Comparison of ENCODE assay signal across 20 cellular contexts in the genomic region with DNA sequence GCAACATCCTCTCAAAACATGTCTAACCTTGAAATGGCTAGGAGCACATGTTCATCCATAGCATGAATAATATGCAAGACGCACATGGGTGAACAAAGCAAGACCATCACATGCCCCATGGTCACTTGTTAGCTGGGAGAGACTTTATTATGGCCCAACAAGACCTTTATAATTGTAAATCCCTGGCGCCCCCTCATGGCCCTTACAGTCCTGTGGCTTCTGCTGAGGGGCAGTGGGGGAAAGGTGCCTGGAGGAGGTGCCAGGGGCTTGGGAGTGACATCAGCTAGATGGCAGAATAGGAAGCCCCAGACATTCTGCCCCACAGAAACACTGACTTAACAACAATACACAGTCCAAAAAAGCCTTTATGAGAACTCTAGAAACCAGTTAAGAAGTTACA. TPM values are rescaled to one million over a fixed set of nuclear protein-coding genes. Genes with fewer than 3 reads are reported as not detected.
DNase-seq lines count a peak whose midpoint lies in the region; ATAC-seq and TF ChIP-seq lines count a peak whose summit lies in the region.
"Had no signal": no experiment of that assay in that cellular context is flagged by ENCODE, and none has a peak within 500 bp of the region (broad histone marks: within the 10 kb centered on the region; RNA-seq: fewer than 3 reads in every experiment).

No MANE protein-coding gene starts in this region.

- intact Hi-C loops in left colon (cut with DNase I, micrococcal nuclease), result no loop called here

- DNase-seq in AG09309 (ENCODE audit: low read depth), result no peak
- peak; percentile 64 for DNase-seq in COR-L47 (lab: John Stamatoyannopoulos, UW)
- peak; percentile 8 for DNase-seq in SK-MEL-5 (ENCODE audit: low read depth, low spot score)
- no peak for DNase-seq in left colon
- no peak for DNase-seq in stimulated activated naive CD4-positive, alpha-beta T cell (lab: John Stamatoyannopoulos, UW)
- DNase-seq: activated naive CD4-positive, alpha-beta T cell treated with anti-CD3 and anti-CD28 coated beads, Interleukin-2, amount 50 U/mL, for 16 hours; GOT3; heart right ventricle; lower lobe of right lung; NCI-H146; sigmoid colon; stimulated activated CD4-positive, alpha-beta T cell treated with anti-CD3 and anti-CD28 coated beads, Interleukin-4, amount 100 ng/mL, for 4 hours; uterus; WERI-Rb-1 had no signal

- peak; percentile 15 for TF ChIP-seq CTCF in AG09309 (IDR thresholded peaks at IDR 0.05; ENCODE audit: control insufficient read depth, insufficient read depth, low read depth, low read length, missing control alignments)

- in situ Hi-C loops in SK-MEL-5 (cut with HindIII; ENCODE audit: low pct_unique_long_range_greater_than_20kb, low sequenced_read_pairs), result no loop called here

- H3K4me3 ChIP-seq in AG09309 (ENCODE audit: control insufficient read depth, low read depth, low read length), result no peak overlapping the region
- 0 out of 2 replicates have a peak overlapping the region, but pooled peaks have one; percentile 12 for H3K4me3 ChIP-seq in iPS-18c (ENCODE audit: insufficient read depth, low read depth, low read length)
- H3K4me3 ChIP-seq: cardiac muscle cell, heart right ventricle, lower lobe of right lung, sigmoid colon, uterus had no signal

- ATAC-seq in left colon (no peak), GM19463 (IDR thresholded peaks at IDR 0.05; ENCODE audit: unreplicated experiment) (no peak)
- ATAC-seq: lower lobe of right lung; stimulated activated effector memory CD8-positive, alpha-beta T cell treated with anti-CD3 and anti-CD28 coated beads, Interleukin-12 subunit alpha, Interleukin-12 subunit beta, amount 100 ng/mL, for 72 hours had no signal

- H3K9me3 ChIP-seq in iPS-18c (ENCODE audit: control insufficient read depth, insufficient read depth, low read length), result peaks cover 4% of the 10 kb centered on the region
- H3K9me3 ChIP-seq: uterus had no signal

RNA-seq across cellular contexts. Expression of a gene that starts 51.7 kb away (rescaled TPM):
- 0.03 TPM in 1 of 2 replicates, not detected in the other for total RNA-seq in SK-MEL-5 (2014; rRNA removed; shearing (Covaris generic))
- polyA plus RNA-seq in SK-MEL-5 (2015; cell fraction: cytosol; rRNA removed), result 0.11 and 0.15 TPM in 2 replicates
- 0.31 TPM in 1 of 2 replicates, not detected in the other for polyA plus RNA-seq in SK-MEL-5 (2015; cell fraction: nucleus; rRNA removed)
- total RNA-seq in left colon, result under 1 TPM; 0.15 to 0.28 TPM
- total RNA-seq: CD4-positive, CD25-positive, alpha-beta regulatory T cell had no signal
- polyA plus RNA-seq: cardiac muscle cell; CD4-positive, CD25-positive, alpha-beta regulatory T cell; IgD-negative memory B cell had no signal

Comparison
In these comparisons a context has a peak if more than half of its experiments do, and no peak if none do; other contexts are left out.
1. DNase-seq: peak in COR-L47 (single experiment) and SK-MEL-5 (single experiment); none in AG09309 (single experiment), left colon (0 of 2) and stimulated activated naive CD4-positive, alpha-beta T cell (0 of 6).